ENCODE assay signal across 1 cellular context in the genomic region with DNA sequence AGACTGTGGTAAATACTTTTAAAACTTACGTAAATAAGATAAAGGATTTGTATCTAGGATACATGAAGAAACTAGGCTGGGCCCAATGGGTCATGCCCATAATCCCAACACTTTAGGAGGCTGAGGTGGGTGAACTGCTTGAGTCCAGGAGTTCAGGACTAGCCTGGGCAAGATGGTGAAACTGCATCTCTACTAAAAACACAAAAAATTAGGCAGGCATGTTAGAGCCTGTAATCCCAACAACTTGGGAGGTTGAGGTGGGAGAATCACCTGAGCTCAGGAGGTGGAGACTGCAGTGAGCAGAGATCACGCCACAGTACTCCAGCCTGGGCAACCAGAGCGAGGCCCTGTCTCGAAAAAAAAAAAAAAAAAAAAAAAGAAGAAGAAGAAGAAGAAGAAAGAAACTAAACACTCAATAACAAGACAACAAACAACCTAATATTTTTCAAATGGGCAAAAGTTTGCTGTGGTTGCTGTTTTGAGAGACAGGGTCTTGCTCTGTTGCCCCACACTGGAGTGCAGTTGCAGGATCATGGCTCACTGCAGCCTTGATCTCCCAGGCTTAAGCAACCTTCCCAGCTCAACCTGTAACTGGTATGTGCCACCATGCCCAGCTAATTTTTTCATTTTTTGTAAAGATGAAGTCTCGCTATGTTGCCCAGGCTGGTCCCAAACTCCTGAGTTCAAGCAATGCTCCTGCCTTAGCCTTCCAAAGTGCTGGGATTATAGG.
TF ChIP-seq lines count a peak whose summit lies in the region.

No MANE protein-coding gene starts in this region.

TF ChIP-seq in GM12878, 131 proteins besides CTCF, POLR2A, EP300 and RAD21 (continued from another document):
- TF ChIP-seq POU2F2 (IDR thresholded peaks at IDR 0.05; ENCODE audit: borderline replicate concordance, low read depth, low read length) (no peak), ZZZ3 (IDR thresholded peaks at IDR 0.05; ENCODE audit: control insufficient read depth, insufficient read length, low read depth) (no peak), WRNIP1 (IDR thresholded peaks at IDR 0.05; ENCODE audit: borderline replicate concordance, low read depth, low read length) (no peak), SMAD1 (IDR thresholded peaks at IDR 0.05; ENCODE audit: low read depth, partially characterized antibody) (no peak), SMARCA5 (IDR thresholded peaks at IDR 0.05) (no peak)
- TF ChIP-seq, protein P1, sequence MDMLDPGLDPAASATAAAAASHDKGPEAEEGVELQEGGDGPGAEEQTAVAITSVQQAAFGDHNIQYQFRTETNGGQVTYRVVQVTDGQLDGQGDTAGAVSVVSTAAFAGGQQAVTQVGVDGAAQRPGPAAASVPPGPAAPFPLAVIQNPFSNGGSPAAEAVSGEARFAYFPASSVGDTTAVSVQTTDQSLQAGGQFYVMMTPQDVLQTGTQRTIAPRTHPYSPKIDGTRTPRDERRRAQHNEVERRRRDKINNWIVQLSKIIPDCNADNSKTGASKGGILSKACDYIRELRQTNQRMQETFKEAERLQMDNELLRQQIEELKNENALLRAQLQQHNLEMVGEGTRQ (IDR thresholded peaks at IDR 0.05; ENCODE audit: borderline replicate concordance, low read depth, low read length), result no peak
